In the genomic region with DNA sequence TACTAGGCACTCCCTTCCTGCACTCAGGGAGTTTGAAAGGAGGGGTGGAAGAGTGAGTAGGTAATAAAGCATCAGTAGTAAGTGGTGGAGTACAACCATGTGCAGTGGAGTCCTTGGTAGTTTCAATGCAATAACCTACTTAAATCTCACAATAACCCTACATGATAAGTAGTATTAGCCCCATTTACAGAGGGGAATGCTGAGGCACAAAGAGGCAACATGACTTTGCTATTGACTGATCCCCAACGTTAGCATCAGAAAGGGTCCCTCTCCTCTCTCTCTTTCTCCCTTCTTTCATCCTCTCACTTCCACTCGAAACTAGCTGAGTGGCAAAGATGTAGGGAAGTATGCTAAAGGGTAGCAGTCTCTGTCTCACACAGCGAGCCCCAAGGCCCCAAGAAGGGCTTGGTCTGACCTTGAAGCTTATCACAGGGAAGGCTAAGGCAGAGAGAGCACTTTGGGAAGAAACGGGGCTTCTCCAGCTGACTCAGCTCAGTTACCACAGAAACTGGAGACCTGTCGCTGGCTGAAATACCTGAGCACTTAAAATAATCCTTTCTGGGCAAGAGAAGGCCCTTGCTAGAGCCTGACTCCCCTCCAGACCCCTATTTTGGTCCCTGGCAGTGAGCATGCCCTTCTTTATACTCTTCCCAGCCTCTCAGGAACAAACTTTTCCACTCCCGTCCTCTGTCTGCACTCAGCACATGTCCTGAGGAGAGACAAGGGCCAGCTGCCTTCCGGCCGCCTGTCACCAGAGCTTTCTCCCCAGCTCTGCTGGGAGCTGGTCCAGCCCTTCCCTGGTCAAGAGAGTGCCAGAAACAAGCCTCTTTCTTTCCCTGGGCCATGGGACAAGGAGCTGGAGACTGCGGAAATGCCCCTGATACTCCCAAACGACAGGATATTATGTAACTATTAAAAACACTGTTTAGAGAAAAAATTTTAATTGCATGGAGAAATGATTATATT, we compare ENCODE assay signal across 10 cellular contexts. TPM values are rescaled to one million over a fixed set of nuclear protein-coding genes. Genes with fewer than 3 reads are reported as not detected.
A peak's percentile ranks its signal among the peaks of the same experiment; 100 is the strongest.
DNase-seq lines count a peak whose midpoint lies in the region; ATAC-seq and TF ChIP-seq lines count a peak whose summit lies in the region.
"Had no signal": no experiment of that assay in that cellular context is flagged by ENCODE, and none has a peak within 500 bp of the region (broad histone marks: within the 10 kb centered on the region; RNA-seq: fewer than 3 reads in every experiment).

No MANE protein-coding gene starts in this region.

- intact Hi-C loops in mucosa of descending colon (cut with DNase I, micrococcal nuclease), result no loop called here

- no peaks in the 10 kb centered on the region for H3K9me3 Mint-ChIP-seq in natural killer cell treated with Interleukin-12 subunit alpha and Interleukin-12 subunit beta and Interleukin-15 and Interleukin-18, amount 100 ng/mL, for 72 hours

- H3K27ac ChIP-seq in VCaP (peak overlapping the region; percentile 72; the same call in 1 of the 2 replicates), thymus (ENCODE audit: low read depth) (peak overlapping the region; percentile 3)

- no peaks in the 10 kb centered on the region for H3K36me3 Mint-ChIP-seq in natural killer cell treated with Interleukin-12 subunit alpha and Interleukin-12 subunit beta and Interleukin-15 and Interleukin-18, amount 100 ng/mL, for 72 hours

- H3K4me1 ChIP-seq in mucosa of descending colon (ENCODE audit: low read depth), result peaks cover 36% of the 10 kb centered on the region
- no peaks in the 10 kb centered on the region for H3K4me1 ChIP-seq in thymus (ENCODE audit: control insufficient read depth, insufficient read depth, low read length)

- H3K27ac Mint-ChIP-seq in natural killer cell treated with Interleukin-12 subunit alpha and Interleukin-12 subunit beta and Interleukin-15 and Interleukin-18, amount 100 ng/mL, for 72 hours, result no peak overlapping the region

- 89% methylated on average over 10 of the region's 10 CpGs for WGBS in thymus

- no peak overlapping the region for H3K4me3 Mint-ChIP-seq in natural killer cell treated with Interleukin-12 subunit alpha and Interleukin-12 subunit beta and Interleukin-15 and Interleukin-18, amount 100 ng/mL, for 72 hours

- DNase-seq in fibroblast of pulmonary artery (ENCODE audit: low read depth) (peak; percentile 85), mucosa of descending colon (peak; percentile 49 to 64 (median 62)), iPS-NIHi7 (ENCODE audit: extremely low spot score) (no peak)
- DNase-seq in stimulated activated naive CD4-positive, alpha-beta T cell treated with Interleukin-2 at 50 U/mL for 16 hours (lab: John Stamatoyannopoulos, UW), result no peak
- DNase-seq in natural killer cell treated with Interleukin-12 subunit alpha and Interleukin-12 subunit beta and Interleukin-15 and Interleukin-18, amount 100 ng/mL, for 72 hours (ENCODE audit: low spot score), result no peak

- TF ChIP-seq CTCF in VCaP (conservative IDR thresholded peaks at IDR 0.05) (no peak), fibroblast of pulmonary artery (IDR thresholded peaks at IDR 0.05; ENCODE audit: low read length, missing control alignments) (no peak), mucosa of descending colon (IDR thresholded peaks at IDR 0.05) (no peak)

- H3K9me3 ChIP-seq in mucosa of descending colon, result no peaks in the 10 kb centered on the region
- H3K9me3 ChIP-seq in thymus (ENCODE audit: control insufficient read depth), result no peaks in the 10 kb centered on the region

- H3K36me3 ChIP-seq in mucosa of descending colon (ENCODE audit: low read depth) (no peaks in the 10 kb centered on the region), thymus (ENCODE audit: control insufficient read depth, insufficient read depth) (no peaks in the 10 kb centered on the region)

- no peak overlapping the region for H3K4me3 ChIP-seq in fibroblast of pulmonary artery (replicated peaks; ENCODE audit: low read depth, low read length)
- H3K4me3 ChIP-seq in mucosa of descending colon, result no peak overlapping the region
- no peak overlapping the region for H3K4me3 ChIP-seq in thymus (ENCODE audit: low read length)

- ATAC-seq in mucosa of descending colon (peak; percentile 16), GM19467 (IDR thresholded peaks at IDR 0.05; ENCODE audit: unreplicated experiment) (no peak)
- no peak for ATAC-seq in natural killer cell treated with Interleukin-12 subunit alpha and Interleukin-12 subunit beta and Interleukin-15 and Interleukin-18, amount 100 ng/mL, for 72 hours

- no peaks in the 10 kb centered on the region for H3K4me1 Mint-ChIP-seq in natural killer cell treated with Interleukin-12 subunit alpha and Interleukin-12 subunit beta and Interleukin-15 and Interleukin-18, amount 100 ng/mL, for 72 hours (ENCODE audit: low read depth in 2 of 2)

- peaks cover 0 to 3% of the 10 kb centered on the region in 2 donors for H3K27me3 Mint-ChIP-seq in natural killer cell treated with Interleukin-12 subunit alpha and Interleukin-12 subunit beta and Interleukin-15 and Interleukin-18, amount 100 ng/mL, for 72 hours

- H3K27me3 ChIP-seq in thymus (ENCODE audit: control insufficient read depth, insufficient read depth), result no peaks in the 10 kb centered on the region

RNA-seq across cellular contexts. Expression of gene LAMB3, which starts 10.7 kb away (rescaled TPM):
- 100 to 1,000 TPM in 1 of 3 donors, 10 to 100 TPM in 2; 40.3 to 142 (median 62.1) TPM for total RNA-seq in mucosa of descending colon
- polyA plus RNA-seq in thymus, result 10.5 TPM
- 1 to 10 TPM; 1.1 to 1.2 TPM for total RNA-seq in natural killer cell treated with Interleukin-12 subunit alpha and Interleukin-12 subunit beta and Interleukin-15 and Interleukin-18, amount 100 ng/mL, for 72 hours

RNA-seq across cellular contexts. Expression of gene G0S2, which starts 33.7 kb away (rescaled TPM):
- 10 to 100 TPM in 1 of 3 donors, 1 to 10 TPM in 2; 5.8 to 13.5 (median 9.0) TPM for total RNA-seq in mucosa of descending colon
- 23.5 TPM for polyA plus RNA-seq in thymus
- total RNA-seq in natural killer cell treated with Interleukin-12 subunit alpha and Interleukin-12 subunit beta and Interleukin-15 and Interleukin-18, amount 100 ng/mL, for 72 hours, result 1 to 10 TPM; 2.3 to 3.3 TPM
- total RNA-seq: OCI-LY7 had no signal

RNA-seq across cellular contexts. Expression of gene CAMK1G, which starts 58.0 kb away (rescaled TPM):
- total RNA-seq in mucosa of descending colon, result under 1 TPM in 1 of 3 donors, not detected in 2; 0.60 TPM
- polyA plus RNA-seq in thymus, result 0.27 TPM
- total RNA-seq in natural killer cell treated with Interleukin-12 subunit alpha and Interleukin-12 subunit beta and Interleukin-15 and Interleukin-18, amount 100 ng/mL, for 72 hours, result not detected
- total RNA-seq: Daoy, OCI-LY7 had no signal

Comparison
In these comparisons a context has a peak if more than half of its experiments do, and no peak if none do; other contexts are left out.
1. DNase-seq: peak in fibroblast of pulmonary artery (single experiment) and mucosa of descending colon (3 of 3); none in iPS-NIHi7 (single experiment), stimulated activated naive CD4-positive, alpha-beta T cell treated with Interleukin-2 at 50 U/mL for 16 hours (single experiment) and natural killer cell treated with Interleukin-12 subunit alpha and Interleukin-12 subunit beta and Interleukin-15 and Interleukin-18, amount 100 ng/mL, for 72 hours (single experiment).
2. RNA of gene LAMB3, which starts 10.7 kb away (total RNA-seq): 40.3 to 142 TPM in mucosa of descending colon; 1.1 to 1.2 TPM in natural killer cell treated with Interleukin-12 subunit alpha and Interleukin-12 subunit beta and Interleukin-15 and Interleukin-18, amount 100 ng/mL, for 72 hours; every median in the first group is over 10 times any median in the second.